ENCODE assay signal across 17 cellular contexts in the genomic region with DNA sequence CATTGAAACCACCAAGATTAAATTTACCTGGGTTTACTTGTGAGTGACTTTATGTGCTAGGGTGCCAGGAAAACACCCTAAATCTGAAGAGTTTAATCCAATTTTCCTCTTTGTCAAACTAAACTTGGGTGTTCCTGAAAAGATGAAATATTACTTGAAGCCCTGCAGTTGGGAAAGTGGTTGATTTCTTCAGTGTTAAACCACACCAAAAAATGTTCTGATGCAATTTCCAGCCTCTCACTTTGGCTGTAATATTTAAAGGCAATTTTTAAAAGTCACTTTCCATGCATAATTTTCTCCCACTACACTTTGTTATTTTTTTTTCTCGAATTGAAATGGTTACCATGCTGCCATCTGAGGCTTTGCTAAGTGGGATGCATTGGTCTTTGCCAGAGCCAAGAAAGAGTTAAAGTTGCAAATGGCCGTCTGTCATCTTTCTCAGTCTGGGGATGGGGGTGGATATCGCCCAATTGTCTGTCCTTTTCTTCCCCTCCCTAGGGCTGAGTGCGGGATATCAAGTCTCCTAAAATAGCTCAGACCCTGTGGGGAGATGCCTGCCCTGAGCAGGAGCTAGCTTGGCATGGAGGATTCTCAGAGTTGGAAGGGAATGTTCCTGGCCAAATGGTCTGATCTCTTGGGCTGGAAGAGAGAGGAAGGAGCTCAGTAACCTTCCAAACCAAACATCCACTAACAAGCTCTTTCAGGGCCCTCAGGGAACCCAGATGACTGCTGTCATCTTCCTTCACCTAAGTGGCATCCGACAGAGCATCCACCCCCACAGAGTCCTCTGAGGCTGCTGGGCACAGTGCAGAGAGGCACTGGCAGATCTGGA. TPM values are rescaled to one million over a fixed set of nuclear protein-coding genes. Genes with fewer than 3 reads are reported as not detected.
DNase-seq lines count a peak whose midpoint lies in the region; ATAC-seq and TF ChIP-seq lines count a peak whose summit lies in the region.
"Had no signal": no experiment of that assay in that cellular context is flagged by ENCODE, and none has a peak within 500 bp of the region (broad histone marks: within the 10 kb centered on the region; RNA-seq: fewer than 3 reads in every experiment).

No MANE protein-coding gene starts in this region.

- H2BK12ac ChIP-seq in neuronal stem cell (ENCODE audit: low read length) = no peak overlapping the region

- intact Hi-C loops in cardiac septum (cut with DNase I) = no loop called here

- no peak for ATAC-seq in RWPE2 (ENCODE audit: low read depth)
- ATAC-seq: stimulated activated effector memory CD8-positive, alpha-beta T cell treated with anti-CD3 and anti-CD28 coated beads, Interleukin-12 subunit alpha, Interleukin-12 subunit beta, amount 100 ng/mL, for 72 hours had no signal

- no peak overlapping the region for H3K14ac ChIP-seq in neuronal stem cell (ENCODE audit: low read length)

- H2BK15ac ChIP-seq in neuronal stem cell (ENCODE audit: low read length) = peak overlapping the region; percentile 61

- no peak overlapping the region for H3K4ac ChIP-seq in neuronal stem cell (ENCODE audit: low read length)

- CTCF ChIA-PET in HEK293T (lab: Yijun Ruan, JAX) = no interaction called here

- no peak overlapping the region for H2AFZ ChIP-seq in neuronal stem cell (ENCODE audit: low read length)

- H3K4me3 ChIP-seq in RWPE2 (ENCODE audit: severe bottlenecking) (no peak overlapping the region), neuronal stem cell (ENCODE audit: low read length in 2 of 2) (no peak overlapping the region)

- no peak overlapping the region for H2AK5ac ChIP-seq in neuronal stem cell (ENCODE audit: low read depth, low read length)

- no peak overlapping the region for H2BK5ac ChIP-seq in neuronal stem cell (ENCODE audit: low read length)

- no peaks in the 10 kb centered on the region for H3K79me1 ChIP-seq in neuronal stem cell (ENCODE audit: low read depth, low read length)

- no peak overlapping the region for H3K23ac ChIP-seq in neuronal stem cell (ENCODE audit: low read depth, low read length, poor library complexity)

- TF ChIP-seq CTCF in GM20000 (IDR thresholded peaks at IDR 0.05; ENCODE audit: extremely low read depth, missing control alignments) = no peak
- no peak for TF ChIP-seq CTCF in RWPE2 (IDR thresholded peaks at IDR 0.05; ENCODE audit: poor library complexity, severe bottlenecking)

- no CpG with 5 or more reads among the region's 5 CpGs for WGBS in neuronal stem cell (ENCODE audit: extremely low coverage in 2 of 2, insufficient read length in 2 of 2, insufficient replicate concordance in 1 of 2), 2 donors

- no peak overlapping the region for H3K27ac ChIP-seq in RWPE2 (ENCODE audit: poor library complexity, severe bottlenecking)
- H3K27ac ChIP-seq in neuronal stem cell (replicated peaks; ENCODE audit: low read length) = no peak overlapping the region
- H3K27ac ChIP-seq: neutrophil had no signal

- H4K8ac ChIP-seq in neuronal stem cell (ENCODE audit: low read depth, low read length) = no peak overlapping the region

- H3K27me3 ChIP-seq in RWPE2 (ENCODE audit: insufficient read depth, poor library complexity, severe bottlenecking) (no peaks in the 10 kb centered on the region), neuronal stem cell (ENCODE audit: control insufficient read depth in 3 of 3, insufficient read depth in 3 of 3, low read depth in 1 of 3, low read length in 3 of 3) (peaks cover 0 to 34% (median 0%) of the 10 kb centered on the region in 3 experiments)

- DNase-seq in GM20000 (ENCODE audit: low spot score) = peak; percentile 1
- peak; percentile 7 for DNase-seq in RWPE2 (ENCODE audit: low spot score)
- DNase-seq in cardiac septum (ENCODE audit: low spot score) = peak; percentile 66
- no peak for DNase-seq in neuronal stem cell (ENCODE audit: low spot score)
- no peak for DNase-seq in effector CD4-positive, alpha-beta T cell
- DNase-seq in hypothalamus (lab: John Stamatoyannopoulos, UW) = no peak
- no peak for DNase-seq in dedifferentiated amniotic fluid mesenchymal stem cell (ENCODE audit: extremely low spot score)
- no peak for DNase-seq in HEK293T (ENCODE audit: extremely low spot score)
- DNase-seq: activated naive CD4-positive, alpha-beta T cell treated with anti-CD3 and anti-CD28 coated beads, Interleukin-2, amount 50 U/mL, for 16 hours; activated T-cell treated with anti-CD3 and anti-CD28 coated beads, Interleukin-2, amount 50 U/mL, for 1 hour; foreskin fibroblast; H7; Kasumi-1; NCI-H1105 treated with DMSO at 0.1 percent for 48 hours; NCI-H510A treated with DMSO at 0.1 percent for 48 hours had no signal

- H3K4me2 ChIP-seq in neuronal stem cell (ENCODE audit: insufficient read depth, low read length, poor library complexity, severe bottlenecking) = no peak overlapping the region

- no peak overlapping the region for H4K91ac ChIP-seq in neuronal stem cell (ENCODE audit: low read depth, low read length, poor library complexity)

- no peak overlapping the region for H3K9ac ChIP-seq in neuronal stem cell (ENCODE audit: low read depth, low read length, poor library complexity)

- POLR2A ChIA-PET in HEK293T (lab: Yijun Ruan, JAX) = no interaction called here

- H3K4me1 ChIP-seq in RWPE2 (ENCODE audit: insufficient read depth, poor library complexity, severe bottlenecking) (no peaks in the 10 kb centered on the region), neuronal stem cell (ENCODE audit: control insufficient read depth in 2 of 2, insufficient read depth in 1 of 2, low read depth in 1 of 2, low read length in 2 of 2) (peaks cover 6 to 13% of the 10 kb centered on the region in 2 donors)

- no peak overlapping the region for H3K18ac ChIP-seq in neuronal stem cell (ENCODE audit: low read length)

- no peaks in the 10 kb centered on the region for H3K36me3 ChIP-seq in RWPE2 (ENCODE audit: low read depth)
- no peaks in the 10 kb centered on the region for H3K36me3 ChIP-seq in neuronal stem cell (replicated peaks in 1 of 2; ENCODE audit: control insufficient read depth in 2 of 2, insufficient read depth in 2 of 2, low read length in 2 of 2)
- H3K36me3 ChIP-seq: neutrophil had no signal

- H2BK120ac ChIP-seq in neuronal stem cell (ENCODE audit: low read depth, low read length) = no peak overlapping the region

- H3K9me3 ChIP-seq in RWPE2 (ENCODE audit: severe bottlenecking) = no peaks in the 10 kb centered on the region
- no peaks in the 10 kb centered on the region for H3K9me3 ChIP-seq in neuronal stem cell (replicated peaks in 1 of 2; ENCODE audit: control insufficient read depth in 2 of 2, insufficient read depth in 1 of 2, low read depth in 1 of 2, low read length in 2 of 2)
- H3K9me3 ChIP-seq: neutrophil had no signal

TF ChIP-seq in HEK293T, 16 proteins besides CTCF, POLR2A, EP300 and RAD21:
- TF ChIP-seq ARNT (IDR thresholded peaks at IDR 0.05) (no peak), FOXK2 (IDR thresholded peaks at IDR 0.05) (no peak), HDGF (IDR thresholded peaks at IDR 0.05; ENCODE audit: borderline replicate concordance) (no peak), ZNF384 (IDR thresholded peaks at IDR 0.05) (no peak), L3MBTL2 (conservative IDR thresholded peaks at IDR 0.05) (no peak), FOXM1 (IDR thresholded peaks at IDR 0.05; ENCODE audit: borderline replicate concordance) (no peak), BHLHE40 (IDR thresholded peaks at IDR 0.05; ENCODE audit: borderline replicate concordance) (no peak), FOXA1 (IDR thresholded peaks at IDR 0.05) (no peak), CTBP1 (IDR thresholded peaks at IDR 0.05; ENCODE audit: borderline replicate concordance) (no peak), TARDBP (IDR thresholded peaks at IDR 0.05) (no peak), PKNOX1 (IDR thresholded peaks at IDR 0.05) (no peak)

RNA-seq across cellular contexts. Expression of gene SHB, which starts 13.6 kb away (rescaled TPM):
- 39.0 TPM for total RNA-seq in cardiac septum
- 2.1 TPM for polyA plus RNA-seq in neuronal stem cell (2013, experiment 1 of 2)
- 1.9 TPM for polyA plus RNA-seq in neuronal stem cell (2013, experiment 2 of 2)

Comparison
In these comparisons a context has a peak if more than half of its experiments do, and no peak if none do; other contexts are left out.
1. DNase-seq: peak in GM20000 (single experiment), RWPE2 (single experiment) and cardiac septum (single experiment); none in neuronal stem cell (single experiment), effector CD4-positive, alpha-beta T cell (single experiment), hypothalamus (0 of 51), dedifferentiated amniotic fluid mesenchymal stem cell (single experiment) and HEK293T (single experiment).